In the genomic region with DNA sequence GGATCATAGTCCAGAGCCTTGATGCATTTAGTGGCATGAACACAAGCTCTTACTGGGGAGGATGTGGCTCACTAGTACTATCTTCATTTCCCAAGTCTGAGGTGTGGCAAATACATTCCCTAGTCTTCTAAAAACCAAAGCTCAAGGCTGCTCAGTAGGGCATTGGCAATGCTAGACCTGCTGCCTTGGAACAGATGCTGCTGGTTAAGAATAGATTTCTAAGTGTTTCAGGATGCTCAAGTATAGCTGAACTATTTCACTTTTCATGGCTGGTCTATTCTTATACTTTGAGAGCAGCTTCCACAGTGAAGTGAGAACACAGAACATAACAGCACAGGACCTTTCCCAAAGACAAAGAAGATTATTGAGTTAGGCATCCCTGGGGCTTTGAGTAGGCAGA, we compare ENCODE assay signal across 21 cellular contexts.
DNase-seq lines count a peak whose midpoint lies in the region; ATAC-seq, FAIRE-seq and TF ChIP-seq lines count a peak whose summit lies in the region.
"Had no signal": no experiment of that assay in that cellular context is flagged by ENCODE, and none has a peak within 500 bp of the region (broad histone marks: within the 10 kb centered on the region; RNA-seq: fewer than 3 reads in every experiment).

No MANE protein-coding gene starts in this region.

- H3K27me3 ChIP-seq in DND-41 (ENCODE audit: insufficient read depth, low read length, poor library complexity) (no peaks in the 10 kb centered on the region), GM12878 (replicated peaks in 1 of 2; ENCODE audit: control insufficient read depth in 2 of 2, insufficient read depth in 2 of 2, low read length in 1 of 2) (no peaks in the 10 kb centered on the region)

- ATAC-seq in DND-41 (ENCODE audit: insufficient read depth, low read depth), result no peak
- ATAC-seq in HG02852 (IDR thresholded peaks at IDR 0.05; ENCODE audit: unreplicated experiment), result peak; percentile 30
- ATAC-seq in GM12878, result no peak
- ATAC-seq in natural killer cell treated with Interleukin-12 subunit alpha and Interleukin-12 subunit beta and Interleukin-15 and Interleukin-18, amount 100 ng/mL, for 72 hours, result no peak
- ATAC-seq in activated T-cell treated with anti-CD3 and anti-CD28 coated beads, Interleukin-2, amount 50 U/mL, for 4 hours, result no peak
- ATAC-seq: A549 had no signal

- H4K20me1 ChIP-seq in DND-41 (ENCODE audit: insufficient read depth, low read length), result no peaks in the 10 kb centered on the region
- H4K20me1 ChIP-seq in GM12878 (ENCODE audit: control insufficient read depth, insufficient read depth), result no peaks in the 10 kb centered on the region

- intact Hi-C loops in GM12878 (cut with micrococcal nuclease; ENCODE audit: unreplicated experiment), result no loop called here

- H3K4me1 ChIP-seq in DND-41 (ENCODE audit: insufficient read depth, low read length), result peaks cover 100% of the 10 kb centered on the region
- H3K4me1 ChIP-seq in GM12878 (ENCODE audit: control insufficient read depth, insufficient read depth, low read length), result peaks cover 22% of the 10 kb centered on the region

- SMC1A ChIA-PET in GM12878 (lab: Charles Lee; ENCODE audit: uncharacterized antibody, unreplicated experiment), result interaction anchor here (1.0 to 1.5 kb wide), 2 partner anchors 9 to 438 kb away, joined by 3 read pairs; no protein-coding TSS in a partner anchor

- RAD21 ChIA-PET in GM12878 (lab: Charles Lee; ENCODE audit: unreplicated experiment), result no interaction called here

- peak overlapping the region; percentile 73 for H3K27ac ChIP-seq in DND-41 (ENCODE audit: low read length)
- H3K27ac ChIP-seq in GM12878 (ENCODE audit: control insufficient read depth, insufficient read depth), result no peak overlapping the region
- H3K27ac ChIP-seq: A549, C4-2B had no signal

- peak overlapping the region; percentile 55 to 84 for H3K27ac Mint-ChIP-seq in natural killer cell treated with Interleukin-12 subunit alpha and Interleukin-12 subunit beta and Interleukin-15 and Interleukin-18, amount 100 ng/mL, for 72 hours
- H3K27ac Mint-ChIP-seq: H9 had no signal

- H3K4me2 ChIP-seq in DND-41 (ENCODE audit: insufficient read depth, low read length) (no peak overlapping the region), GM12878 (ENCODE audit: control insufficient read depth, insufficient read depth) (peak overlapping the region; percentile 2; the same call in 1 of the 2 replicates)
- H3K4me2 ChIP-seq: A549 had no signal

- no peak for TF ChIP-seq RAD21 in GM12878 (IDR thresholded peaks at IDR 0.05; ENCODE audit: insufficient read depth, low read depth, low read length)

- no peaks in the 10 kb centered on the region for H3K36me3 Mint-ChIP-seq in natural killer cell treated with Interleukin-12 subunit alpha and Interleukin-12 subunit beta and Interleukin-15 and Interleukin-18, amount 100 ng/mL, for 72 hours
- peaks cover 3% of the 10 kb centered on the region for H3K36me3 Mint-ChIP-seq in activated T-cell treated with anti-CD3 and anti-CD28 coated beads, Interleukin-2, amount 50 U/mL, for 4 hours (ENCODE audit: insufficient read depth)

- POLR2A ChIA-PET in GM12878 (lab: Charles Lee), result no interaction called here

- H3K4me3 Mint-ChIP-seq in natural killer cell treated with Interleukin-12 subunit alpha and Interleukin-12 subunit beta and Interleukin-15 and Interleukin-18, amount 100 ng/mL, for 72 hours, result peak overlapping the region; percentile 59
- no peak overlapping the region for H3K4me3 Mint-ChIP-seq in activated T-cell treated with anti-CD3 and anti-CD28 coated beads, Interleukin-2, amount 50 U/mL, for 4 hours
- H3K4me3 Mint-ChIP-seq: H9 had no signal

- no peak for FAIRE-seq in GM12878 (lab: Jason Lieb, UNC)
- FAIRE-seq: A549, GM19239 had no signal

- TF ChIP-seq CTCF in DND-41 (IDR thresholded peaks at IDR 0.05; ENCODE audit: borderline replicate concordance, extremely low read depth, low read length, poor library complexity, severe bottlenecking) (no peak), GM12878 (IDR thresholded peaks at IDR 0.05 in 2 of 3, conservative IDR thresholded peaks at IDR 0.05 in 1 of 3; ENCODE audit: control insufficient read depth in 2 of 3, extremely low read depth in 1 of 3, insufficient read depth in 1 of 3, low read depth in 3 of 3, low read length in 3 of 3) (no peak), GM20000 (IDR thresholded peaks at IDR 0.05; ENCODE audit: extremely low read depth, missing control alignments) (no peak)

- DNase-seq in DND-41 (no peak), GM12878 (ENCODE audit: low read depth, low spot score) (no peak), occipital lobe (lab: John Stamatoyannopoulos, UW) (no peak), GM20000 (ENCODE audit: low spot score) (no peak)
- no peak for DNase-seq in natural killer cell treated with Interleukin-12 subunit alpha and Interleukin-12 subunit beta and Interleukin-15 and Interleukin-18, amount 100 ng/mL, for 72 hours (ENCODE audit: low spot score)
- DNase-seq in activated T-cell treated with anti-CD3 and anti-CD28 coated beads, Interleukin-2, amount 50 U/mL, for 4 hours, result no peak
- DNase-seq: COR-L47, DMS153, EL, H9, KG1, NCI-H1105 treated with DMSO at 0.1 percent for 48 hours, NCI-H1694 treated with DMSO at 0.1 percent for 48 hours, NCI-H345, NCI-H526, OCI-M1, SHP77 treated with DMSO at 0.1 percent for 48 hours had no signal

- H3K9me3 ChIP-seq in DND-41 (ENCODE audit: insufficient read depth, low read length, severe bottlenecking), result no peaks in the 10 kb centered on the region
- H3K9me3 ChIP-seq in GM12878 (replicated peaks; ENCODE audit: control insufficient read depth, insufficient read depth, low read length), result no peaks in the 10 kb centered on the region
- H3K9me3 ChIP-seq: A549 had no signal

- BruUV-seq in GM12878 (replicated peaks; lab: Mats Ljungman, UMichigan), result no TSS peak

- CTCF ChIA-PET in GM12878 (lab: Yijun Ruan, JAX), result interaction anchor here (1.8 kb wide), 1 partner anchor 9 kb away, joined by 5 read pairs; no protein-coding TSS in a partner anchor

- H3K9me3 Mint-ChIP-seq in natural killer cell treated with Interleukin-12 subunit alpha and Interleukin-12 subunit beta and Interleukin-15 and Interleukin-18, amount 100 ng/mL, for 72 hours, result no peaks in the 10 kb centered on the region
- H3K9me3 Mint-ChIP-seq in activated T-cell treated with anti-CD3 and anti-CD28 coated beads, Interleukin-2, amount 50 U/mL, for 4 hours, result no peaks in the 10 kb centered on the region
- H3K9me3 Mint-ChIP-seq: H9 had no signal

- peaks cover 72 to 75% of the 10 kb centered on the region in 2 donors for H3K4me1 Mint-ChIP-seq in natural killer cell treated with Interleukin-12 subunit alpha and Interleukin-12 subunit beta and Interleukin-15 and Interleukin-18, amount 100 ng/mL, for 72 hours (ENCODE audit: low read depth in 2 of 2)
- H3K4me1 Mint-ChIP-seq in activated T-cell treated with anti-CD3 and anti-CD28 coated beads, Interleukin-2, amount 50 U/mL, for 4 hours (ENCODE audit: low read depth), result peaks cover 35% of the 10 kb centered on the region

- no peaks in the 10 kb centered on the region for H3K27me3 Mint-ChIP-seq in natural killer cell treated with Interleukin-12 subunit alpha and Interleukin-12 subunit beta and Interleukin-15 and Interleukin-18, amount 100 ng/mL, for 72 hours
- no peaks in the 10 kb centered on the region for H3K27me3 Mint-ChIP-seq in activated T-cell treated with anti-CD3 and anti-CD28 coated beads, Interleukin-2, amount 50 U/mL, for 4 hours (ENCODE audit: low read depth)

- in situ Hi-C loops in GM12878 (cut with MboI), result no loop called here

- H3K9ac ChIP-seq in DND-41 (ENCODE audit: low read depth, low read length) (no peak overlapping the region), GM12878 (ENCODE audit: control insufficient read depth, insufficient read depth, low read length) (no peak overlapping the region)

- H3K36me3 ChIP-seq in DND-41 (ENCODE audit: insufficient read depth, low read length) (no peaks in the 10 kb centered on the region), GM12878 (ENCODE audit: control insufficient read depth in 2 of 2, insufficient read depth in 2 of 2, low read length in 1 of 2) (no peaks in the 10 kb centered on the region)

- H2AFZ ChIP-seq in DND-41 (ENCODE audit: low read depth, low read length) (no peak overlapping the region), GM12878 (ENCODE audit: control insufficient read depth, low read depth, low read length) (no peak overlapping the region)

- H3K4me3 ChIP-seq in DND-41 (ENCODE audit: low read depth in 1 of 2, low read length in 2 of 2) (no peak overlapping the region), GM12878 (no peak overlapping the region)
- H3K4me3 ChIP-seq: A549 had no signal

- TF ChIP-seq POLR2A in GM12878 (IDR thresholded peaks at IDR 0.05; ENCODE audit: low read depth, low read length), result no peak

- no peak for TF ChIP-seq EP300 in GM12878 (IDR thresholded peaks at IDR 0.05; ENCODE audit: borderline replicate concordance in 1 of 2, control insufficient read depth in 1 of 2, low read depth in 2 of 2, low read length in 2 of 2)

- H3K79me2 ChIP-seq in DND-41 (ENCODE audit: insufficient read depth, low read length) (no peaks in the 10 kb centered on the region), GM12878 (ENCODE audit: control insufficient read depth, insufficient read depth, low read length) (no peaks in the 10 kb centered on the region)

TF ChIP-seq in GM12878, 131 proteins besides CTCF, POLR2A, EP300 and RAD21 (continues in another document):
- no peak for TF ChIP-seq ZNF622 (IDR thresholded peaks at IDR 0.05)
- TF ChIP-seq SREBF2 (IDR thresholded peaks at IDR 0.05; ENCODE audit: low read length), result no peak
- TF ChIP-seq, protein P1, sequence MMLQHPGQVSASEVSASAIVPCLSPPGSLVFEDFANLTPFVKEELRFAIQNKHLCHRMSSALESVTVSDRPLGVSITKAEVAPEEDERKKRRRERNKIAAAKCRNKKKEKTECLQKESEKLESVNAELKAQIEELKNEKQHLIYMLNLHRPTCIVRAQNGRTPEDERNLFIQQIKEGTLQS (IDR thresholded peaks at IDR 0.05; ENCODE audit: borderline replicate concordance, extremely low read depth, low read depth, low read length), result no peak
- no peak for TF ChIP-seq SMC3 (IDR thresholded peaks at IDR 0.05; ENCODE audit: borderline replicate concordance, low read length)
- TF ChIP-seq RFX5 (IDR thresholded peaks at IDR 0.05; ENCODE audit: low read depth, low read length), result no peak
- no peak for TF ChIP-seq NFXL1 (IDR thresholded peaks at IDR 0.05; ENCODE audit: borderline replicate concordance)
- TF ChIP-seq EGR1 (IDR thresholded peaks at IDR 0.05; ENCODE audit: borderline replicate concordance in 1 of 2, low read depth in 2 of 2, low read length in 2 of 2), result no peak
- TF ChIP-seq SRF (IDR thresholded peaks at IDR 0.05; ENCODE audit: low read depth in 2 of 2, low read length in 2 of 2), result no peak
